Comparison of ENCODE assay signal across 18 cellular contexts in genomic region chr15:73712107-73712506, GRCh38. TPM values are rescaled to one million over a fixed set of nuclear protein-coding genes. Genes with fewer than 3 reads are reported as not detected.
A peak's percentile ranks its signal among the peaks of the same experiment; 100 is the strongest.
DNase-seq lines count a peak whose midpoint lies in the region; ATAC-seq, FAIRE-seq and TF ChIP-seq lines count a peak whose summit lies in the region.
"Had no signal": no experiment of that assay in that cellular context is flagged by ENCODE, and none has a peak within 500 bp of the region (broad histone marks: within the 10 kb centered on the region; RNA-seq: fewer than 3 reads in every experiment).

No MANE protein-coding gene starts in this region.

- no peaks in the 10 kb centered on the region for H3K9me3 ChIP-seq in left lung
- H3K9me3 ChIP-seq: mucosa of descending colon, thoracic aorta had no signal

- peaks cover 0 to 36% of the 10 kb centered on the region in 2 donors for H3K36me3 ChIP-seq in left lung

- intact Hi-C loops in left lung (cut with DNase I): no loop called here

- no peaks in the 10 kb centered on the region for H3K4me1 Mint-ChIP-seq in HFFc6 (ENCODE audit: low read depth)
- H3K4me1 Mint-ChIP-seq in activated naive CD4-positive, alpha-beta T cell treated with anti-CD3 and anti-CD28 coated beads, Interleukin-2, amount 10 ng/mL, durations not matched to agents 7 days and 5 days: no peaks in the 10 kb centered on the region

- no peaks in the 10 kb centered on the region for H3K27me3 ChIP-seq in left lung

- H3K9me3 Mint-ChIP-seq in HFFc6: no peaks in the 10 kb centered on the region
- no peaks in the 10 kb centered on the region for H3K9me3 Mint-ChIP-seq in activated naive CD4-positive, alpha-beta T cell treated with anti-CD3 and anti-CD28 coated beads, Interleukin-2, amount 10 ng/mL, durations not matched to agents 7 days and 5 days
- H3K9me3 Mint-ChIP-seq: activated T-cell treated with anti-CD3 and anti-CD28 coated beads, Interleukin-2, amount 50 U/mL, for 24 hours; CD8-positive, alpha-beta T cell had no signal

- no peak for FAIRE-seq in D721Med (lab: Jason Lieb, UNC)

- H3K27me3 Mint-ChIP-seq in HFFc6 (ENCODE audit: insufficient read depth): peaks cover 3% of the 10 kb centered on the region
- H3K27me3 Mint-ChIP-seq in activated naive CD4-positive, alpha-beta T cell treated with anti-CD3 and anti-CD28 coated beads, Interleukin-2, amount 10 ng/mL, durations not matched to agents 7 days and 5 days: peaks cover 22% of the 10 kb centered on the region

- CTCF ChIA-PET in activated naive CD4-positive, alpha-beta T cell treated with anti-CD3 and anti-CD28 coated beads, Interleukin-2, amount 10 ng/mL, durations not matched to agents 7 days and 5 days (lab: Charles Lee): interaction anchor here (1.0 to 1.9 kb wide), 2 partner anchors 11 to 239 kb away, joined by 3 to 4 read pairs; no protein-coding TSS in a partner anchor

- H3K4me1 ChIP-seq in left lung: peaks cover 0 to 10% of the 10 kb centered on the region in 2 donors

- no peak overlapping the region for H3K4me3 ChIP-seq in choroid plexus epithelial cell (ENCODE audit: low read depth, low read length)
- no peak overlapping the region for H3K4me3 ChIP-seq in left lung
- H3K4me3 ChIP-seq: mucosa of descending colon, SK-N-MC, thoracic aorta had no signal

- peak; percentile 4 for TF ChIP-seq CTCF in D721Med (IDR thresholded peaks at IDR 0.05; ENCODE audit: insufficient read depth, missing control alignments)
- TF ChIP-seq CTCF in HFFc6 (IDR thresholded peaks at IDR 0.05): peak; percentile 50; the same call in 1 of the 2 replicates
- TF ChIP-seq CTCF in choroid plexus epithelial cell (conservative IDR thresholded peaks at IDR 0.05; ENCODE audit: low read depth, low read length): peak; percentile 42
- TF ChIP-seq CTCF in left lung (IDR thresholded peaks at IDR 0.05): no peak

- H3K4me3 Mint-ChIP-seq in HFFc6: no peak overlapping the region
- H3K4me3 Mint-ChIP-seq in activated naive CD4-positive, alpha-beta T cell treated with anti-CD3 and anti-CD28 coated beads, Interleukin-2, amount 10 ng/mL, durations not matched to agents 7 days and 5 days: no peak overlapping the region
- H3K4me3 Mint-ChIP-seq: activated CD8-positive, alpha-beta T cell treated with anti-CD3 and anti-CD28 coated beads, Interleukin-2, amount 10 ng/mL, durations not matched to agents 7 days and 5 days; activated T-cell treated with anti-CD3 and anti-CD28 coated beads, Interleukin-2, amount 50 U/mL, for 24 hours; CD8-positive, alpha-beta T cell had no signal

- no peak overlapping the region for H3K27ac ChIP-seq in left lung
- H3K27ac ChIP-seq: SK-N-MC, thoracic aorta had no signal

- no peak overlapping the region for H3K27ac Mint-ChIP-seq in HFFc6
- no peak overlapping the region for H3K27ac Mint-ChIP-seq in activated naive CD4-positive, alpha-beta T cell treated with anti-CD3 and anti-CD28 coated beads, Interleukin-2, amount 10 ng/mL, durations not matched to agents 7 days and 5 days
- H3K27ac Mint-ChIP-seq: activated CD8-positive, alpha-beta T cell treated with anti-CD3 and anti-CD28 coated beads, Interleukin-2, amount 10 ng/mL, durations not matched to agents 7 days and 5 days; activated T-cell treated with anti-CD3 and anti-CD28 coated beads, Interleukin-2, amount 50 U/mL, for 24 hours; CD8-positive, alpha-beta T cell had no signal

- peaks cover 27% of the 10 kb centered on the region for H3K36me3 Mint-ChIP-seq in HFFc6 (ENCODE audit: low read depth)
- no peaks in the 10 kb centered on the region for H3K36me3 Mint-ChIP-seq in activated naive CD4-positive, alpha-beta T cell treated with anti-CD3 and anti-CD28 coated beads, Interleukin-2, amount 10 ng/mL, durations not matched to agents 7 days and 5 days
- H3K36me3 Mint-ChIP-seq: CD8-positive, alpha-beta T cell had no signal

- ATAC-seq in left lung (peak; percentile 4), GM19397 (IDR thresholded peaks at IDR 0.05; ENCODE audit: unreplicated experiment) (no peak)
- ATAC-seq: activated CD8-positive, alpha-beta T cell treated with anti-CD3 and anti-CD28 coated beads, Interleukin-2, amount 10 ng/mL, durations not matched to agents 7 days and 5 days; CD8-positive, alpha-beta T cell; mucosa of descending colon had no signal

- DNase-seq in D721Med (ENCODE audit: insufficient read length, low spot score) (no peak), HFFc6 (no peak), choroid plexus epithelial cell (ENCODE audit: low read depth) (no peak), left lung (no peak), NCI-H526 treated with DMSO at 0.1 percent for 48 hours (lab: John Stamatoyannopoulos, UW) (no peak)
- no peak for DNase-seq in activated naive CD4-positive, alpha-beta T cell treated with anti-CD3 and anti-CD28 coated beads, Interleukin-2, amount 10 ng/mL, durations not matched to agents 7 days and 5 days
- DNase-seq: activated CD8-positive, alpha-beta T cell treated with anti-CD3 and anti-CD28 coated beads, Interleukin-2, amount 10 ng/mL, durations not matched to agents 7 days and 5 days; activated naive CD4-positive, alpha-beta T cell treated with Interleukin-2 at 50 U/mL for 16 hours; activated T-cell treated with anti-CD3 and anti-CD28 coated beads, Interleukin-2, amount 50 U/mL, for 24 hours; CD8-positive, alpha-beta T cell; DND-41; mucosa of descending colon; NCI-H1417; NCI-H748 treated with DMSO at 0.1 percent for 48 hours; T-helper 9 cell had no signal

RNA-seq across cellular contexts. Expression of gene CD276, which starts 27.9 kb away (rescaled TPM):
- total RNA-seq in HFFc6 (2021; fragmentation: NEBNext Ultra II Directional; extraction: Animal tissue kit (Norgen Biotek cat#: 25700)): 100 to 1,000 TPM in 3 of 6 experiments, 10 to 100 TPM in 3; 86.5 to 121 (median 105) TPM
- total RNA-seq in left lung: 10 to 100 TPM; 71.9 to 89.5 TPM
- total RNA-seq: activated CD8-positive, alpha-beta T cell treated with anti-CD3 and anti-CD28 coated beads, Interleukin-2, amount 10 ng/mL, durations not matched to agents 7 days and 5 days; CD8-positive, alpha-beta T cell had no signal

RNA-seq across cellular contexts. Expression of gene INSYN1, which starts 41.0 kb away (rescaled TPM):
- total RNA-seq in HFFc6 (2021; fragmentation: NEBNext Ultra II Directional; extraction: Animal tissue kit (Norgen Biotek cat#: 25700)): 1 to 10 TPM in 2 of 6 experiments, under 1 TPM in 4; 0.15 to 1.3 (median 0.28) TPM
- 10 to 100 TPM in 1 of 2 donors, 1 to 10 TPM in 1; 2.8 to 10.4 TPM for total RNA-seq in left lung
- total RNA-seq: activated CD8-positive, alpha-beta T cell treated with anti-CD3 and anti-CD28 coated beads, Interleukin-2, amount 10 ng/mL, durations not matched to agents 7 days and 5 days; CD8-positive, alpha-beta T cell had no signal

Comparison
In these comparisons a context has a peak if more than half of its experiments do, and no peak if none do; other contexts are left out.
1. CTCF ChIP-seq: peak in D721Med (single experiment), HFFc6 (single experiment) and choroid plexus epithelial cell (single experiment); none in left lung (0 of 2).